ENCODE assay signal across 8 cellular contexts in the genomic region with DNA sequence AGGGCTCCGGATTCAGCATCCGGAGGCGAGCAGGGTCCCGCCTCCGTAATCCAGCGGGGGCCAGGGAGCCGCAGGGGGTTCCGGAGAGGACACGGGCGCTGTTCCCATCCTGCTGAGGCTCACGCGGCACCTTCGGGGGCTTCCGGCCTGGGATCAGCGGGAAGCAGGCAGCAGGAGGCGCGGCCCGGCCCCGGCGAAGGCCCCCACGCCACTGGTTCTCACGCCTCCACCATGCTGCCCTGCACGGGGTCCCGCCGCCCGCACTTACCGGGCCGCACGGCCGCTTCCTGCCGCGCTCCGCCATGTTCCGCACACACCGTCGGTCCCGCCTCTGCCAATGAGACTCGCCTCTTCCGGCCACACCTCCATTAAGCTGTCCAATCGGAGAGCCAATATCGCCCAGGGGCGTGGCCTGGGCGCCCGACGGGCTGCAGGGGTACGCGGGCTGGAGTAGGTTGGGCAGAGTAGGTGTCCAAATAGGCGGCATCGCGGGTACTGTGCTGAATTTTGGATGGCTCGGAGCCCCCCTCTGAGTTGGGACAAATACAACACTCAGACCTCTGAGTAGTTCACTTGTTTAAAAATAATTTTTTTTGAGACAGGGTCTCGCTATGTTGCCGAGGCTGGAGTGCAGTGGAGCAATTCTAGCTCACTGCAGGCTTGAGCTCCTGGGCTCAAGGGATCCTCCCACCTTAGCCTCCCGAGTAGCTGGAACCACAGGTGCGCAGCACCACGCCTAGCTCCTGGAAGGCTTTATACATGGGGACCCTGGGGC. TPM values are rescaled to one million over a fixed set of nuclear protein-coding genes. Genes with fewer than 3 reads are reported as not detected.
DNase-seq lines count a peak whose midpoint lies in the region; ATAC-seq, FAIRE-seq and TF ChIP-seq lines count a peak whose summit lies in the region.

A gene with protein sequence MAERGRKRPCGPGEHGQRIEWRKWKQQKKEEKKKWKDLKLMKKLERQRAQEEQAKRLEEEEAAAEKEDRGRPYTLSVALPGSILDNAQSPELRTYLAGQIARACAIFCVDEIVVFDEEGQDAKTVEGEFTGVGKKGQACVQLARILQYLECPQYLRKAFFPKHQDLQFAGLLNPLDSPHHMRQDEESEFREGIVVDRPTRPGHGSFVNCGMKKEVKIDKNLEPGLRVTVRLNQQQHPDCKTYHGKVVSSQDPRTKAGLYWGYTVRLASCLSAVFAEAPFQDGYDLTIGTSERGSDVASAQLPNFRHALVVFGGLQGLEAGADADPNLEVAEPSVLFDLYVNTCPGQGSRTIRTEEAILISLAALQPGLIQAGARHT (minus strand): TSS at position 318 of the 775 bp plus-strand sequence. CDS start 14 bp downstream, at position 304.

- peak; percentile 99 for FAIRE-seq in GM12891 (lab: Jason Lieb, UNC)

- H3K4me1 ChIP-seq in heart right ventricle (peaks cover 5 to 25% (median 15%) of the 10 kb centered on the region in 9 donors), upper lobe of right lung (peaks cover 7% of the 10 kb centered on the region)

- 1 to 2% methylated on average over 56 of the region's 56 CpGs for WGBS in heart right ventricle, 2 donors

- intact Hi-C loops in heart right ventricle (cut with DNase I) (no loop called here), posterior vena cava (cut with DNase I) (no loop called here), upper lobe of right lung (cut with DNase I) (no loop called here)

- TF ChIP-seq POLR2A in GM12891 (IDR thresholded peaks at IDR 0.05; ENCODE audit: low read depth, low read length) = peak; percentile 87

- TF ChIP-seq CTCF in heart right ventricle (IDR thresholded peaks at IDR 0.05) = no peak
- TF ChIP-seq CTCF in upper lobe of right lung (IDR thresholded peaks at IDR 0.05) = no peak

- H3K27me3 ChIP-seq in heart right ventricle (no peaks in the 10 kb centered on the region), upper lobe of right lung (no peaks in the 10 kb centered on the region)

- H3K36me3 ChIP-seq in heart right ventricle (peaks cover 0 to 52% (median 18%) of the 10 kb centered on the region in 9 donors), upper lobe of right lung (peaks cover 27% of the 10 kb centered on the region)

- H3K4me3 ChIP-seq in heart right ventricle = peak within 1 kb of the TSS; percentile 75 to 100 (median 90)
- peak within 1 kb of the TSS; percentile 90 for H3K4me3 ChIP-seq in upper lobe of right lung

- DNase-seq in GM12891 (ENCODE audit: insufficient read length, low spot score) = peak; percentile 99
- peak; percentile 54 for DNase-seq in NCI-H1436 treated with DMSO at 0.1 percent for 48 hours (lab: John Stamatoyannopoulos, UW)
- peak; percentile 86 to 93 (median 90) for DNase-seq in T-helper 1 cell
- peak; percentile 81 for DNase-seq in amniotic epithelial cell (ENCODE audit: low read depth)
- peak; percentile 93 for DNase-seq in heart right ventricle
- peak; percentile 97 for DNase-seq in posterior vena cava (ENCODE audit: low spot score)
- DNase-seq in upper lobe of right lung = peak; percentile 96

- no peaks in the 10 kb centered on the region for H3K9me3 ChIP-seq in heart right ventricle
- no peaks in the 10 kb centered on the region for H3K9me3 ChIP-seq in upper lobe of right lung

- H3K27ac ChIP-seq in heart right ventricle (peak within 1 kb of the TSS in 9 of 10 donors; percentile 77 to 90 (median 82)), upper lobe of right lung (peak within 1 kb of the TSS; percentile 85)

- ATAC-seq in HG02840 (IDR thresholded peaks at IDR 0.05; ENCODE audit: low FRiP score, unreplicated experiment) (peak; percentile 93), heart right ventricle (peak; percentile 97 to 100 (median 99)), upper lobe of right lung (peak; percentile 99)

TF ChIP-seq in GM12891, 5 proteins besides CTCF, POLR2A, EP300 and RAD21:
- TF ChIP-seq POU2F2 (IDR thresholded peaks at IDR 0.05; ENCODE audit: low read depth, low read length) = no peak
- TF ChIP-seq TAF1 (IDR thresholded peaks at IDR 0.05; ENCODE audit: low read depth, low read length) = peak; percentile 76
- peak; percentile 89 for TF ChIP-seq POLR2AphosphoS5 (IDR thresholded peaks at IDR 0.05; ENCODE audit: low read depth, low read length)
- no peak for TF ChIP-seq SPI1 (IDR thresholded peaks at IDR 0.05; ENCODE audit: low read depth, low read length)

RNA-seq across cellular contexts. Expression of the gene that starts here (rescaled TPM):
- polyA plus RNA-seq in GM12891 (2012; ENCODE audit: low read depth, missing spikeins) = 28.1 TPM
- total RNA-seq in heart right ventricle (10 to 100 TPM in 9 of 10 donors, 1 to 10 TPM in 1; 9.9 to 22.1 (median 16.4) TPM), posterior vena cava (10 to 100 TPM; 23.3 to 24.8 TPM), upper lobe of right lung (45.8 TPM)
- 10 to 100 TPM; 20.8 to 22.4 TPM for polyA plus RNA-seq in heart right ventricle

Comparison
In these comparisons a context has a peak if more than half of its experiments do, and no peak if none do; other contexts are left out.
1. Peak in every context shown above with its lines: DNase-seq, ATAC-seq, H3K4me3 ChIP-seq and H3K27ac ChIP-seq.